8 cellular contexts compared by ENCODE assay signal in genomic region chr22:46139417-46139816, GRCh38. TPM values are rescaled to one million over a fixed set of nuclear protein-coding genes. Genes with fewer than 3 reads are reported as not detected.
DNase-seq lines count a peak whose midpoint lies in the region; ATAC-seq and TF ChIP-seq lines count a peak whose summit lies in the region.
"Not testable (repeated sequence)": the region's sequence is repeated elsewhere in the genome, so short reads cannot be mapped to it uniquely, and the experiment has no call there.

No MANE protein-coding gene starts in this region.

- H3K9me3 ChIP-seq in gastroesophageal sphincter; right atrium auricular region; right lobe of liver; parathyroid adenoma (ENCODE audit: control insufficient read depth, low read length); spleen; tibial nerve: not testable (repeated sequence)

- H2AFZ ChIP-seq in parathyroid adenoma = peak overlapping the region; percentile 74

- peak; percentile 25 for ATAC-seq in gastroesophageal sphincter
- ATAC-seq in right lobe of liver = not testable (repeated sequence)

- DNase-seq in ELF-1 (ENCODE audit: low read depth, low spot score) (peak; percentile 49), right lobe of liver (peak in 1 of 3 donors; percentile 14), spleen (peak; percentile 45)
- DNase-seq in caudate nucleus (lab: John Stamatoyannopoulos, UW); right atrium auricular region (ENCODE audit: low spot score); tibial nerve (ENCODE audit: low spot score in 2 of 2): not testable (repeated sequence)

- not testable (repeated sequence) for H3K27me3 ChIP-seq in gastroesophageal sphincter; right atrium auricular region; right lobe of liver; parathyroid adenoma (ENCODE audit: control insufficient read depth, insufficient read depth, low read length); spleen (replicated peaks in 1 of 7); tibial nerve

- TF ChIP-seq POLR2A in gastroesophageal sphincter (IDR thresholded peaks at IDR 0.05); right lobe of liver (IDR thresholded peaks at IDR 0.05); spleen (IDR thresholded peaks at IDR 0.05); tibial nerve (IDR thresholded peaks at IDR 0.05): not testable (repeated sequence)

- not testable (repeated sequence) for H3K79me2 ChIP-seq in parathyroid adenoma

- WGBS in gastroesophageal sphincter (ENCODE audit: low coverage in 1 of 2), 2 donors = 47% methylated on average over 3 of the region's 9 CpGs; no CpG with 5 or more reads in 1 of the 2 donors
- no CpG with 5 or more reads among the region's 9 CpGs for WGBS in right lobe of liver (ENCODE audit: insufficient coverage, low coverage, low lambda C conversion rate, missing lambda C conversion rate)
- 64 to 83% (median 68%) methylated on average over 7 to 9 of the region's 9 CpGs for WGBS in spleen, 5 donors
- 24 to 40% methylated on average over 7 to 8 of the region's 9 CpGs for WGBS in tibial nerve, 2 donors

- intact Hi-C loops in right lobe of liver (cut with DNase I); spleen (cut with DNase I; ENCODE audit: low total_unique reads): not testable (repeated sequence)

- not testable (repeated sequence) for H3K9ac ChIP-seq in parathyroid adenoma

- H3K27ac ChIP-seq in caudate nucleus (ENCODE audit: low read depth, low read length) = peak overlapping the region; percentile 77
- peak overlapping the region in 3 of 4 donors; percentile 67 to 75 (median 69) for H3K27ac ChIP-seq in gastroesophageal sphincter
- H3K27ac ChIP-seq in right atrium auricular region = peak overlapping the region; percentile 86 to 93
- H3K27ac ChIP-seq in right lobe of liver = peak overlapping the region in 2 of 3 donors; percentile 26 to 40
- peak overlapping the region; percentile 76 for H3K27ac ChIP-seq in parathyroid adenoma
- peak overlapping the region in 5 of 8 donors; percentile 32 to 70 (median 46) for H3K27ac ChIP-seq in spleen
- peak overlapping the region; percentile 68 to 91 (median 79) for H3K27ac ChIP-seq in tibial nerve

- H3K36me3 ChIP-seq in gastroesophageal sphincter; right atrium auricular region; right lobe of liver; parathyroid adenoma (ENCODE audit: control insufficient read depth, insufficient read depth, low read length); spleen; tibial nerve: not testable (repeated sequence)

- TF ChIP-seq CTCF in gastroesophageal sphincter (IDR thresholded peaks at IDR 0.05); right atrium auricular region (IDR thresholded peaks at IDR 0.05); right lobe of liver (IDR thresholded peaks at IDR 0.05); parathyroid adenoma (IDR thresholded peaks at IDR 0.05); spleen (IDR thresholded peaks at IDR 0.05 in 8 of 11, conservative IDR thresholded peaks at IDR 0.05 in 3 of 11); tibial nerve (IDR thresholded peaks at IDR 0.05): not testable (repeated sequence)

- peaks cover 0 to 15% (median 0%) of the 10 kb centered on the region in 3 donors for H3K4me1 ChIP-seq in gastroesophageal sphincter
- peaks cover 0 to 17% of the 10 kb centered on the region in 2 donors for H3K4me1 ChIP-seq in right atrium auricular region
- H3K4me1 ChIP-seq in right lobe of liver = peaks cover 0 to 49% (median 20%) of the 10 kb centered on the region in 4 donors
- H3K4me1 ChIP-seq in parathyroid adenoma = peaks cover 17% of the 10 kb centered on the region
- not testable (repeated sequence) for H3K4me1 ChIP-seq in spleen
- H3K4me1 ChIP-seq in tibial nerve = peaks cover 0 to 36% (median 14%) of the 10 kb centered on the region in 4 donors

- not testable (repeated sequence) for H3K4me3 ChIP-seq in gastroesophageal sphincter; right atrium auricular region; right lobe of liver; parathyroid adenoma (ENCODE audit: low read depth, low read length); spleen; tibial nerve

- not testable (repeated sequence) for TF ChIP-seq EP300 in gastroesophageal sphincter (IDR thresholded peaks at IDR 0.05); tibial nerve (IDR thresholded peaks at IDR 0.05)

- not testable (repeated sequence) for H3K4me2 ChIP-seq in parathyroid adenoma (ENCODE audit: low read length)

RNA-seq across cellular contexts. Expression of gene PPARA, which starts 10.9 kb away (rescaled TPM):
- total RNA-seq in gastroesophageal sphincter (10 to 100 TPM; 19.5 to 28.5 (median 26.9) TPM), right atrium auricular region (10 to 100 TPM; 48.4 to 67.1 TPM), right lobe of liver (100 to 1,000 TPM in 3 of 6 experiments, 10 to 100 TPM in 3; 64.4 to 152 (median 95.1) TPM), spleen (10 to 100 TPM; 21.2 to 40.9 (median 24.8) TPM), tibial nerve (10 to 100 TPM; 18.9 to 43.5 (median 27.2) TPM)
- 1 to 10 TPM; 2.0 to 5.8 (median 2.4) TPM for polyA plus RNA-seq in spleen

Comparison
In these comparisons a context has a peak if more than half of its experiments do, and no peak if none do; other contexts are left out.
1. H3K27ac ChIP-seq: peak in every context shown above with its lines; median percentile 90 in right atrium auricular region; 79 in tibial nerve; 77 in caudate nucleus; 76 in parathyroid adenoma; 69 in gastroesophageal sphincter; 46 in spleen; 33 in right lobe of liver.